Comparison of ENCODE assay signal across 25 cellular contexts in the genomic region with DNA sequence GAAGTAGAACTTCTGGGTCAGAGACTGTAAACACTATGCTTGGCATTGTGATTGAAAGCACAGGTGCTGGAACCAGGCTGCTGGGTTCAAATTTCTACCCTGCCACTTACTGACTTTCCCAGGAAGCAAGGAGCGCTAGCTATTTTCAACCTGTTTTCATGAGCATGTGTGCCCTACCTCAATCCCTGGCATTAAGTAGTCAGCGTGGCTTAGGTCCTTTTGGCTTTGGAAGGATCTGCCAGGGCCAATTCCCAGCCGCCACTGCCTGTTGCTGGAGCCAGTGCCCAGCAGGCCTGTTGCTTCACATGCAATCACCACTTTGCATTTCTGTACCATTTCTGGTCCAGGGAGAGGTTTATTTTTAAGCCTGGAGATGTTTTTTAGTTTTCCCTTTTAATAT.
"Had no signal": no experiment of that assay in that cellular context is flagged by ENCODE, and none has a peak within 500 bp of the region (broad histone marks: within the 10 kb centered on the region; RNA-seq: fewer than 3 reads in every experiment).

No MANE protein-coding gene starts in this region.

- H3K4me3 ChIP-seq: heart left ventricle had no signal

- H3K36me3 Mint-ChIP-seq: activated CD4-positive, alpha-beta memory T cell treated with anti-CD3 and anti-CD28 coated beads for 36 hours; activated CD8-positive, alpha-beta memory T cell treated with anti-CD3 and anti-CD28 coated beads, Interleukin-2, amount 10 ng/mL, durations not matched to agents 7 days and 5 days; activated naive CD4-positive, alpha-beta T cell treated with anti-CD3 and anti-CD28 coated beads, Interleukin-2, amount 50 U/mL, for 24 hours; activated naive CD8-positive, alpha-beta T cell treated with anti-CD3 and anti-CD28 coated beads, Interleukin-2, amount 10 ng/mL, durations not matched to agents 7 days and 5 days had no signal

- DNase-seq: activated CD4-positive, alpha-beta memory T cell treated with anti-CD3 and anti-CD28 coated beads for 36 hours; activated CD4-positive, alpha-beta T cell treated with anti-CD3 and anti-CD28 coated beads for 36 hours; activated CD4-positive, alpha-beta T cell treated with anti-CD3 and anti-CD28 coated beads, Interleukin-2, amount 10 ng/mL, durations not matched to agents 24 days and 14 days; activated CD4-positive, CD25-positive, alpha-beta regulatory T cell; activated CD4-positive, CD25-positive, alpha-beta regulatory T cell treated with anti-CD3 and anti-CD28 coated beads, Interleukin-2, amount 50 U/mL, for 72 hours; activated CD8-positive, alpha-beta memory T cell treated with anti-CD3 and anti-CD28 coated beads, Interleukin-2, amount 10 ng/mL, durations not matched to agents 7 days and 5 days; activated CD8-positive, alpha-beta memory T cell treated with anti-CD3 and anti-CD28 coated beads, Interleukin-2, amount 50 U/mL, for 4 hours; activated CD8-positive, alpha-beta T cell treated with anti-CD3 and anti-CD28 coated beads, Interleukin-2, amount 10 ng/mL, durations not matched to agents 7 days and 5 days; activated effector memory CD4-positive, alpha-beta T cell treated with anti-CD3 and anti-CD28 coated beads, Interleukin-2, amount 50 U/mL, for 16 hours; activated naive CD4-positive, alpha-beta T cell treated with anti-CD3 and anti-CD28 coated beads for 36 hours; activated naive CD8-positive, alpha-beta T cell treated with anti-CD3 and anti-CD28 coated beads, Interleukin-2, amount 10 ng/mL, durations not matched to agents 7 days and 5 days; activated T-cell treated with anti-CD3 and anti-CD28 coated beads, Interleukin-2, amount 50 U/mL, for 1 hour; activated T-cell treated with anti-CD3 and anti-CD28 coated beads, Interleukin-2, amount 50 U/mL, for 48 hours; anterior cingulate cortex; cortex of kidney; dermis blood vessel endothelial cell; effector CD8-positive, alpha-beta T cell; foreskin fibroblast; glutamatergic neuron; heart left ventricle; T-helper 2 cell had no signal

- H3K27ac ChIP-seq: epithelial cell of prostate, heart left ventricle had no signal

- H3K27me3 ChIP-seq: heart left ventricle had no signal

- H3K4me1 ChIP-seq: heart left ventricle had no signal

- H3K9me3 Mint-ChIP-seq: activated CD4-positive, alpha-beta memory T cell treated with anti-CD3 and anti-CD28 coated beads for 36 hours; activated CD4-positive, alpha-beta T cell treated with anti-CD3 and anti-CD28 coated beads, Interleukin-2, amount 10 ng/mL, durations not matched to agents 24 days and 14 days; activated naive CD4-positive, alpha-beta T cell treated with anti-CD3 and anti-CD28 coated beads, Interleukin-2, amount 50 U/mL, for 24 hours; activated T-helper 1 cell treated with anti-CD3 and anti-CD28 coated beads, Interleukin-12 subunit alpha, Interleukin-12 subunit beta, Interleukin-2, Interleukin-4 antibody, amounts not matched to agents 30 ng/mL and 10 ng/mL and 1 ng/mL, durations not matched to agents 14 hours and 24 hours and 36 hours had no signal

- H3K36me3 ChIP-seq: heart left ventricle had no signal

- ATAC-seq: activated CD4-positive, alpha-beta T cell treated with anti-CD3 and anti-CD28 coated beads for 36 hours; activated CD8-positive, alpha-beta memory T cell treated with anti-CD3 and anti-CD28 coated beads, Interleukin-2, amount 10 ng/mL, durations not matched to agents 7 days and 5 days; activated CD8-positive, alpha-beta T cell treated with anti-CD3 and anti-CD28 coated beads, Interleukin-2, amount 10 ng/mL, durations not matched to agents 7 days and 5 days; heart left ventricle had no signal

- H3K4me1 Mint-ChIP-seq: activated CD4-positive, alpha-beta T cell treated with anti-CD3 and anti-CD28 coated beads for 36 hours; activated CD4-positive, alpha-beta T cell treated with anti-CD3 and anti-CD28 coated beads, Interleukin-2, amount 10 ng/mL, durations not matched to agents 24 days and 14 days; activated CD8-positive, alpha-beta memory T cell treated with anti-CD3 and anti-CD28 coated beads, Interleukin-2, amount 10 ng/mL, durations not matched to agents 7 days and 5 days; activated naive CD4-positive, alpha-beta T cell treated with anti-CD3 and anti-CD28 coated beads, Interleukin-2, amount 50 U/mL, for 24 hours; activated naive CD8-positive, alpha-beta T cell treated with anti-CD3 and anti-CD28 coated beads, Interleukin-2, amount 10 ng/mL, durations not matched to agents 7 days and 5 days had no signal

- H3K4me3 Mint-ChIP-seq: activated CD4-positive, alpha-beta memory T cell treated with anti-CD3 and anti-CD28 coated beads for 36 hours; activated CD4-positive, alpha-beta T cell treated with anti-CD3 and anti-CD28 coated beads for 36 hours; activated CD4-positive, alpha-beta T cell treated with anti-CD3 and anti-CD28 coated beads, Interleukin-2, amount 10 ng/mL, durations not matched to agents 24 days and 14 days; activated CD8-positive, alpha-beta memory T cell treated with anti-CD3 and anti-CD28 coated beads, Interleukin-2, amount 10 ng/mL, durations not matched to agents 7 days and 5 days; activated CD8-positive, alpha-beta T cell treated with anti-CD3 and anti-CD28 coated beads, Interleukin-2, amount 10 ng/mL, durations not matched to agents 7 days and 5 days; activated naive CD4-positive, alpha-beta T cell treated with anti-CD3 and anti-CD28 coated beads for 36 hours; activated naive CD4-positive, alpha-beta T cell treated with anti-CD3 and anti-CD28 coated beads, Interleukin-2, amount 50 U/mL, for 24 hours; activated naive CD8-positive, alpha-beta T cell treated with anti-CD3 and anti-CD28 coated beads, Interleukin-2, amount 10 ng/mL, durations not matched to agents 7 days and 5 days; activated T-helper 1 cell treated with anti-CD3 and anti-CD28 coated beads, Interleukin-12 subunit alpha, Interleukin-12 subunit beta, Interleukin-2, Interleukin-4 antibody, amounts not matched to agents 30 ng/mL and 10 ng/mL and 1 ng/mL, durations not matched to agents 14 hours and 24 hours and 36 hours had no signal

- H3K9me3 ChIP-seq: heart left ventricle had no signal

- H3K27me3 Mint-ChIP-seq: activated CD4-positive, alpha-beta memory T cell treated with anti-CD3 and anti-CD28 coated beads for 36 hours; activated CD4-positive, alpha-beta T cell treated with anti-CD3 and anti-CD28 coated beads for 36 hours; activated CD4-positive, alpha-beta T cell treated with anti-CD3 and anti-CD28 coated beads, Interleukin-2, amount 10 ng/mL, durations not matched to agents 24 days and 14 days; activated CD8-positive, alpha-beta memory T cell treated with anti-CD3 and anti-CD28 coated beads, Interleukin-2, amount 10 ng/mL, durations not matched to agents 7 days and 5 days; activated naive CD4-positive, alpha-beta T cell treated with anti-CD3 and anti-CD28 coated beads, Interleukin-2, amount 50 U/mL, for 24 hours; activated naive CD8-positive, alpha-beta T cell treated with anti-CD3 and anti-CD28 coated beads, Interleukin-2, amount 10 ng/mL, durations not matched to agents 7 days and 5 days had no signal

- H3K27ac Mint-ChIP-seq: activated CD4-positive, alpha-beta memory T cell treated with anti-CD3 and anti-CD28 coated beads for 36 hours; activated CD4-positive, alpha-beta T cell treated with anti-CD3 and anti-CD28 coated beads for 36 hours; activated CD4-positive, alpha-beta T cell treated with anti-CD3 and anti-CD28 coated beads, Interleukin-2, amount 10 ng/mL, durations not matched to agents 24 days and 14 days; activated CD8-positive, alpha-beta memory T cell treated with anti-CD3 and anti-CD28 coated beads, Interleukin-2, amount 10 ng/mL, durations not matched to agents 7 days and 5 days; activated CD8-positive, alpha-beta T cell treated with anti-CD3 and anti-CD28 coated beads, Interleukin-2, amount 10 ng/mL, durations not matched to agents 7 days and 5 days; activated naive CD4-positive, alpha-beta T cell treated with anti-CD3 and anti-CD28 coated beads for 36 hours; activated naive CD4-positive, alpha-beta T cell treated with anti-CD3 and anti-CD28 coated beads, Interleukin-2, amount 50 U/mL, for 24 hours; activated naive CD8-positive, alpha-beta T cell treated with anti-CD3 and anti-CD28 coated beads, Interleukin-2, amount 10 ng/mL, durations not matched to agents 7 days and 5 days; activated T-helper 1 cell treated with anti-CD3 and anti-CD28 coated beads, Interleukin-12 subunit alpha, Interleukin-12 subunit beta, Interleukin-2, Interleukin-4 antibody, amounts not matched to agents 30 ng/mL and 10 ng/mL and 1 ng/mL, durations not matched to agents 14 hours and 24 hours and 36 hours; activated T-helper 2 cell treated with anti-CD3 and anti-CD28 coated beads, Interferon-gamma antibody, Interleukin-2, Interleukin-4, amounts not matched to agents 10 μg/mL and 5 μg/mL and 100 μg/mL, durations not matched to agents 14 hours and 24 hours and 36 hours had no signal
